ENCODE assay signal across 16 cellular contexts in the genomic region with DNA sequence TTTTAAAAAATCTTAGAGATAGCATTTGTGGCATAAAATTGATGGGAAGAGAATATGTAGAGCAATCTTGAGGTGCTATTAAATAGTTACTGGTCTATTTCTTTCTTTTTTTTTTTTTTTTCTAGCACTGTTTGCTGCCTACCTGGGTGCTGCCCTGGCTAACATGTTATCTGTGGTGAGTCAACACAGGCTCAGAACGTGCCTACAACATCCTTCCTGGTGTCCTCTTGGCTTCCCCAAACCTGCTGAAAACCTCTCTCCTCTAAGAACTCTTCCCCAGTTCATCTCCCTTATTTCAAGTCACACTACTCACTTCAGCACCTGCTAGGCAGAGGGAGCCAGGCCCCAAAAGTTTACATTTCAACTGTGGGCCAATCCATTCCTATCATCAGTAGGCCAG. TPM values are rescaled to one million over a fixed set of nuclear protein-coding genes. Genes with fewer than 3 reads are reported as not detected.
DNase-seq lines count a peak whose midpoint lies in the region; ATAC-seq, FAIRE-seq and TF ChIP-seq lines count a peak whose summit lies in the region.
"Had no signal": no experiment of that assay in that cellular context is flagged by ENCODE, and none has a peak within 500 bp of the region (broad histone marks: within the 10 kb centered on the region; RNA-seq: fewer than 3 reads in every experiment).

No MANE protein-coding gene starts in this region.

- no peak overlapping the region for H3K4me3 ChIP-seq in Loucy (ENCODE audit: low read length, poor library complexity, severe bottlenecking)

- H3K27ac ChIP-seq in foreskin keratinocyte, result no peak overlapping the region

- peaks cover 1% of the 10 kb centered on the region for H3K27me3 Mint-ChIP-seq in activated naive CD8-positive, alpha-beta T cell
- H3K27me3 Mint-ChIP-seq in activated naive CD8-positive, alpha-beta T cell treated with anti-CD3 and anti-CD28 coated beads, Interleukin-2, amount 50 U/mL, for 24 hours, result peaks cover 11% of the 10 kb centered on the region

- no peak for TF ChIP-seq CTCF in Loucy (conservative IDR thresholded peaks at IDR 0.05; ENCODE audit: low read length)
- no peak for TF ChIP-seq CTCF in foreskin keratinocyte (conservative IDR thresholded peaks at IDR 0.05)

- H3K9me3 Mint-ChIP-seq in activated naive CD8-positive, alpha-beta T cell (ENCODE audit: low read depth), result no peaks in the 10 kb centered on the region
- no peaks in the 10 kb centered on the region for H3K9me3 Mint-ChIP-seq in activated naive CD8-positive, alpha-beta T cell treated with anti-CD3 and anti-CD28 coated beads, Interleukin-2, amount 50 U/mL, for 24 hours
- H3K9me3 Mint-ChIP-seq: CD8-positive, alpha-beta T cell had no signal

- peak overlapping the region; percentile 29 for H3K9ac ChIP-seq in Loucy (ENCODE audit: low read depth, low read length, poor library complexity, severe bottlenecking)

- no peak overlapping the region for H3K4me2 ChIP-seq in Loucy (ENCODE audit: low read depth, low read length, poor library complexity, severe bottlenecking)

- H3K4me1 ChIP-seq in Loucy (ENCODE audit: insufficient read depth, low read length, poor library complexity, severe bottlenecking) (peaks cover 51% of the 10 kb centered on the region), foreskin keratinocyte (no peaks in the 10 kb centered on the region)

- no peaks in the 10 kb centered on the region for H3K9me3 ChIP-seq in Loucy (ENCODE audit: insufficient read depth, low read depth, low read length)

- ATAC-seq in activated naive CD8-positive, alpha-beta T cell treated with anti-CD3 and anti-CD28 coated beads, Interleukin-2, amount 50 U/mL, for 24 hours, result no peak
- peak; percentile 63 for ATAC-seq in foreskin keratinocyte
- ATAC-seq: CD8-positive, alpha-beta T cell; HCT116 had no signal

- peaks cover 4% of the 10 kb centered on the region for H3K36me3 Mint-ChIP-seq in activated naive CD8-positive, alpha-beta T cell
- no peaks in the 10 kb centered on the region for H3K36me3 Mint-ChIP-seq in activated naive CD8-positive, alpha-beta T cell treated with anti-CD3 and anti-CD28 coated beads, Interleukin-2, amount 50 U/mL, for 24 hours (ENCODE audit: low read depth)
- H3K36me3 Mint-ChIP-seq: CD14-positive monocyte; CD8-positive, alpha-beta T cell had no signal

- H2AFZ ChIP-seq in Loucy (ENCODE audit: low read length), result peak overlapping the region; percentile 37; the same call in 1 of the 2 replicates

- no peaks in the 10 kb centered on the region for H3K27me3 ChIP-seq in Loucy (ENCODE audit: insufficient read depth, low read length, poor library complexity, severe bottlenecking)
- H3K27me3 ChIP-seq in foreskin keratinocyte, result peaks cover 6% of the 10 kb centered on the region

- no peak for FAIRE-seq in H54 (lab: Jason Lieb, UNC)
- FAIRE-seq: D721Med had no signal

- DNase-seq in activated naive CD8-positive, alpha-beta T cell treated with anti-CD3 and anti-CD28 coated beads, Interleukin-2, amount 50 U/mL, for 24 hours, result no peak
- no peak for DNase-seq in foreskin keratinocyte
- no peak for DNase-seq in NK-92 treated with Interleukin-12 subunit alpha and Interleukin-12 subunit beta, amount 100 ng/mL, for 24 hours (lab: John Stamatoyannopoulos, UW)
- DNase-seq in H54 (ENCODE audit: insufficient read length, low spot score), result no peak
- no peak for DNase-seq in UCSD-AML1 (lab: John Stamatoyannopoulos, UW; ENCODE audit: unreplicated experiment)
- DNase-seq: COR-L47, DMS153, DMS79 treated with DMSO at 0.1 percent for 48 hours, GF-D8 had no signal

- peak overlapping the region; percentile 1 for H3K27ac Mint-ChIP-seq in activated naive CD8-positive, alpha-beta T cell
- no peak overlapping the region for H3K27ac Mint-ChIP-seq in activated naive CD8-positive, alpha-beta T cell treated with anti-CD3 and anti-CD28 coated beads, Interleukin-2, amount 50 U/mL, for 24 hours
- H3K27ac Mint-ChIP-seq: CD14-positive monocyte; CD8-positive, alpha-beta T cell had no signal

- H3K9me2 ChIP-seq in Loucy (replicated peaks; ENCODE audit: low read depth, low read length), result no peaks in the 10 kb centered on the region

- no peaks in the 10 kb centered on the region for H3K36me3 ChIP-seq in Loucy (ENCODE audit: insufficient read depth, low read length)

- no peaks in the 10 kb centered on the region for H3K79me2 ChIP-seq in Loucy (ENCODE audit: insufficient read depth, low read length)

- H3K4me3 Mint-ChIP-seq in activated naive CD8-positive, alpha-beta T cell, result no peak overlapping the region
- no peak overlapping the region for H3K4me3 Mint-ChIP-seq in activated naive CD8-positive, alpha-beta T cell treated with anti-CD3 and anti-CD28 coated beads, Interleukin-2, amount 50 U/mL, for 24 hours
- H3K4me3 Mint-ChIP-seq: CD14-positive monocyte; CD8-positive, alpha-beta T cell had no signal

- H4K20me1 ChIP-seq in Loucy (ENCODE audit: insufficient read depth, low read length, poor library complexity, severe bottlenecking), result no peaks in the 10 kb centered on the region

- no peaks in the 10 kb centered on the region for H3F3A ChIP-seq in Loucy (ENCODE audit: low read depth)

- no peak for TF ChIP-seq POLR2A in H54 (IDR thresholded peaks at IDR 0.05; ENCODE audit: low read depth, low read length)

- peaks cover 10% of the 10 kb centered on the region for H3K4me1 Mint-ChIP-seq in activated naive CD8-positive, alpha-beta T cell (ENCODE audit: low read depth)
- H3K4me1 Mint-ChIP-seq in activated naive CD8-positive, alpha-beta T cell treated with anti-CD3 and anti-CD28 coated beads, Interleukin-2, amount 50 U/mL, for 24 hours, result peaks cover 13% of the 10 kb centered on the region

RNA-seq across cellular contexts. Expression of gene SLC14A1, which starts 45.1 kb away (rescaled TPM):
- 0.25 TPM in 1 of 2 replicates, not detected in the other for total RNA-seq in foreskin keratinocyte
- polyA plus RNA-seq in foreskin keratinocyte, result 0.01 and 0.21 TPM in 2 replicates
- total RNA-seq: A673 had no signal
- polyA plus RNA-seq: CD14-positive monocyte had no signal
